ENCODE assay signal across 8 cellular contexts in genomic region chr14:69354383-69355154, GRCh38. TPM values are rescaled to one million over a fixed set of nuclear protein-coding genes. Genes with fewer than 3 reads are reported as not detected.
DNase-seq lines count a peak whose midpoint lies in the region; ATAC-seq lines count a peak whose summit lies in the region.

No MANE protein-coding gene starts in this region.

- peak overlapping the region in 16 of 21 experiments; percentile 1 to 82 (median 47) for H3K27ac ChIP-seq in skin epidermis

- H3K36me3 Mint-ChIP-seq in activated naive CD8-positive, alpha-beta T cell treated with anti-CD3 and anti-CD28 coated beads for 36 hours, result no peaks in the 10 kb centered on the region

- DNase-seq in OCI-M1 (lab: John Stamatoyannopoulos, UW) (peak; percentile 61), NCI-H1092 treated with DMSO at 0.1 percent for 48 hours (lab: John Stamatoyannopoulos, UW) (no peak), medulla oblongata (ENCODE audit: extremely low spot score) (no peak), SHP77 treated with DMSO at 0.1 percent for 48 hours (lab: John Stamatoyannopoulos, UW) (no peak)
- peak; percentile 75 for DNase-seq in activated naive CD8-positive, alpha-beta T cell treated with anti-CD3 and anti-CD28 coated beads for 36 hours

- peaks cover 29% of the 10 kb centered on the region for H3K4me1 Mint-ChIP-seq in activated naive CD8-positive, alpha-beta T cell treated with anti-CD3 and anti-CD28 coated beads for 36 hours

- H3K4me3 ChIP-seq in skin epidermis, result no peak overlapping the region

- ATAC-seq in GM18508 (IDR thresholded peaks at IDR 0.05; ENCODE audit: insufficient read depth, unreplicated experiment) (peak; percentile 54), HG02588 (IDR thresholded peaks at IDR 0.05; ENCODE audit: unreplicated experiment) (peak; percentile 89)

- H3K27me3 Mint-ChIP-seq in activated naive CD8-positive, alpha-beta T cell treated with anti-CD3 and anti-CD28 coated beads for 36 hours, result no peaks in the 10 kb centered on the region

- no peaks in the 10 kb centered on the region for H3K9me3 Mint-ChIP-seq in activated naive CD8-positive, alpha-beta T cell treated with anti-CD3 and anti-CD28 coated beads for 36 hours

- H3K4me3 Mint-ChIP-seq in activated naive CD8-positive, alpha-beta T cell treated with anti-CD3 and anti-CD28 coated beads for 36 hours, result peak overlapping the region; percentile 47

- peak overlapping the region; percentile 80 for H3K27ac Mint-ChIP-seq in activated naive CD8-positive, alpha-beta T cell treated with anti-CD3 and anti-CD28 coated beads for 36 hours

RNA-seq across cellular contexts. Expression of gene ERH, which starts 43.5 kb away (rescaled TPM):
- total RNA-seq in activated naive CD8-positive, alpha-beta T cell treated with anti-CD3 and anti-CD28 coated beads for 36 hours, result 100 to 1,000 TPM; 392 to 403 TPM

RNA-seq across cellular contexts. Expression of gene SLC39A9, which starts 43.9 kb away (rescaled TPM):
- 10 to 100 TPM; 47.9 to 48.2 TPM for total RNA-seq in activated naive CD8-positive, alpha-beta T cell treated with anti-CD3 and anti-CD28 coated beads for 36 hours

Comparison
In these comparisons a context has a peak if more than half of its experiments do, and no peak if none do; other contexts are left out.
1. DNase-seq: peak in OCI-M1 (single experiment) and activated naive CD8-positive, alpha-beta T cell treated with anti-CD3 and anti-CD28 coated beads for 36 hours (single experiment); none in NCI-H1092 treated with DMSO at 0.1 percent for 48 hours (single experiment), medulla oblongata (single experiment) and SHP77 treated with DMSO at 0.1 percent for 48 hours (single experiment).